20 cellular contexts compared by ENCODE assay signal in the genomic region with DNA sequence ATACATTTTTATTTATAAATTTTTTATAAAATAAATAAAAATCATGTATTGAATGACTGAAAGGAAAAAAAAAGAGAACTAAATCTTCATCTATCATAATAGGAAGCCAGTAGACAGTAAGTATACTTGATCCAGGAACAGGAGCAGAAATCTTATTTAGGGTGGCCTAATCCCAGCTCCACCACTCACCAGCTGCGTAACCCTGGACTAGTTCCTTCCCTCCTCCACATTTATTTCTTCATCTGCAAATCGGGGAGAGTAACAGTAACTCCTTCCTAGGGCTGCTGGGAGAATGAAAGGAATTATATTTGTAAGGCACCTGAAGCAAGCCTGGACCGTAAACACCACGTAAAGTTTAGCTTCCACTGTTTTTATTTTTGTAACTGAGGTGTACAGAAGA. TPM values are rescaled to one million over a fixed set of nuclear protein-coding genes. Genes with fewer than 3 reads are reported as not detected.
DNase-seq lines count a peak whose midpoint lies in the region; ATAC-seq, FAIRE-seq and TF ChIP-seq lines count a peak whose summit lies in the region.
"Had no signal": no experiment of that assay in that cellular context is flagged by ENCODE, and none has a peak within 500 bp of the region (broad histone marks: within the 10 kb centered on the region; RNA-seq: fewer than 3 reads in every experiment).

No MANE protein-coding gene starts in this region.

- CTCF ChIA-PET in WTC11 (lab: Charles Lee): no interaction called here

- POLR2A ChIA-PET in WTC11 (lab: Charles Lee): interaction anchor here (0.9 kb wide), 1 partner anchor 12 kb away, joined by 6 read pairs; no protein-coding TSS in a partner anchor

- no peaks in the 10 kb centered on the region for H3K36me3 Mint-ChIP-seq in WTC11
- H3K36me3 Mint-ChIP-seq: CD4-positive, CD25-positive, alpha-beta regulatory T cell; CD8-positive, alpha-beta T cell had no signal

- H3K9me3 Mint-ChIP-seq in WTC11: no peaks in the 10 kb centered on the region
- H3K9me3 Mint-ChIP-seq: CD4-positive, CD25-positive, alpha-beta regulatory T cell; CD8-positive, alpha-beta T cell; GM23338; H9 had no signal

- no peak overlapping the region for H3K27ac Mint-ChIP-seq in WTC11
- H3K27ac Mint-ChIP-seq: CD4-positive, CD25-positive, alpha-beta regulatory T cell; CD8-positive, alpha-beta T cell; GM23338; H9 had no signal

- H3K4me1 Mint-ChIP-seq in WTC11: peaks cover 6% of the 10 kb centered on the region
- H3K4me1 Mint-ChIP-seq: CD4-positive, CD25-positive, alpha-beta regulatory T cell had no signal

- H3K27me3 Mint-ChIP-seq in WTC11 (ENCODE audit: low read depth): no peaks in the 10 kb centered on the region; the same call in 1 of the 2 replicates

- H3K4me3 Mint-ChIP-seq in WTC11: no peak overlapping the region
- H3K4me3 Mint-ChIP-seq: CD4-positive, CD25-positive, alpha-beta regulatory T cell; CD8-positive, alpha-beta T cell; GM23338; H9 had no signal

- ATAC-seq in WTC11: no peak
- ATAC-seq: CD8-positive, alpha-beta T cell; GM12878; GM23338; HCT116 had no signal

- no peak for TF ChIP-seq CTCF in WTC11 (IDR thresholded peaks at IDR 0.05)

- FAIRE-seq in G401.6 (lab: Jason Lieb, UNC) (peak; percentile 84), endometrium (lab: Jason Lieb, UNC) (peak; percentile 58)
- FAIRE-seq: GM12878, GM19239 had no signal

- DNase-seq in NCI-H82 treated with DMSO at 0.1 percent for 48 hours (lab: John Stamatoyannopoulos, UW; ENCODE audit: unreplicated experiment): peak; percentile 52
- DNase-seq in NOMO-1 treated with dmso at 0.1 percent for 144 hours (lab: John Stamatoyannopoulos, UW; ENCODE audit: unreplicated experiment): no peak
- DNase-seq in NCI-H1092 (lab: John Stamatoyannopoulos, UW): no peak
- DNase-seq in WTC11 (ENCODE audit: low spot score): no peak
- no peak for DNase-seq in OCI-M1 (lab: John Stamatoyannopoulos, UW)
- DNase-seq: 8988T; C1 segment of cervical spinal cord; Caco-2; CD4-positive, CD25-positive, alpha-beta regulatory T cell; CD8-positive, alpha-beta T cell; DMS153; DND-41; GDM1; H9 had no signal

TF ChIP-seq in WTC11, 78 proteins besides CTCF, POLR2A, EP300 and RAD21:
- no peak for TF ChIP-seq ZBTB43 (CRISPR knock-in tag; IDR thresholded peaks at IDR 0.05)
- TF ChIP-seq, protein P1, sequence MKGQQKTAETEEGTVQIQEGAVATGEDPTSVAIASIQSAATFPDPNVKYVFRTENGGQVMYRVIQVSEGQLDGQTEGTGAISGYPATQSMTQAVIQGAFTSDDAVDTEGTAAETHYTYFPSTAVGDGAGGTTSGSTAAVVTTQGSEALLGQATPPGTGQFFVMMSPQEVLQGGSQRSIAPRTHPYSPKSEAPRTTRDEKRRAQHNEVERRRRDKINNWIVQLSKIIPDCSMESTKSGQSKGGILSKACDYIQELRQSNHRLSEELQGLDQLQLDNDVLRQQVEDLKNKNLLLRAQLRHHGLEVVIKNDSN (CRISPR knock-in tag; IDR thresholded peaks at IDR 0.05): no peak
- TF ChIP-seq TCF7 (CRISPR knock-in tag; IDR thresholded peaks at IDR 0.05; ENCODE audit: low read depth): no peak
- no peak for TF ChIP-seq ZNF423 (CRISPR knock-in tag; IDR thresholded peaks at IDR 0.05)
- TF ChIP-seq ATF6 (CRISPR knock-in tag; IDR thresholded peaks at IDR 0.05): no peak
- TF ChIP-seq ZNF671 (CRISPR knock-in tag; IDR thresholded peaks at IDR 0.05): no peak
- TF ChIP-seq, protein P2, sequence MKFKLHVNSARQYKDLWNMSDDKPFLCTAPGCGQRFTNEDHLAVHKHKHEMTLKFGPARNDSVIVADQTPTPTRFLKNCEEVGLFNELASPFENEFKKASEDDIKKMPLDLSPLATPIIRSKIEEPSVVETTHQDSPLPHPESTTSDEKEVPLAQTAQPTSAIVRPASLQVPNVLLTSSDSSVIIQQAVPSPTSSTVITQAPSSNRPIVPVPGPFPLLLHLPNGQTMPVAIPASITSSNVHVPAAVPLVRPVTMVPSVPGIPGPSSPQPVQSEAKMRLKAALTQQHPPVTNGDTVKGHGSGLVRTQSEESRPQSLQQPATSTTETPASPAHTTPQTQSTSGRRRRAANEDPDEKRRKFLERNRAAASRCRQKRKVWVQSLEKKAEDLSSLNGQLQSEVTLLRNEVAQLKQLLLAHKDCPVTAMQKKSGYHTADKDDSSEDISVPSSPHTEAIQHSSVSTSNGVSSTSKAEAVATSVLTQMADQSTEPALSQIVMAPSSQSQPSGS (CRISPR knock-in tag; IDR thresholded peaks at IDR 0.05; ENCODE audit: borderline replicate concordance, low read depth): no peak
- TF ChIP-seq ATF1 (CRISPR knock-in tag; IDR thresholded peaks at IDR 0.05): no peak
- no peak for TF ChIP-seq IRF1 (CRISPR knock-in tag; IDR thresholded peaks at IDR 0.05)

RNA-seq across cellular contexts. Expression of gene GLIS1, which starts 17.9 kb away (rescaled TPM):
- total RNA-seq in WTC11 (2021): 0.18 to 0.24 TPM (median 0.18 TPM) in 3 replicates
- total RNA-seq: Caco-2; CD4-positive, CD25-positive, alpha-beta regulatory T cell; CD8-positive, alpha-beta T cell; GM12878 had no signal
